8 cellular contexts compared by ENCODE assay signal in genomic region chr19:38929929-38930775, GRCh38. TPM values are rescaled to one million over a fixed set of nuclear protein-coding genes. Genes with fewer than 3 reads are reported as not detected.
DNase-seq lines count a peak whose midpoint lies in the region; ATAC-seq lines count a peak whose summit lies in the region.

SARS2 (minus strand) TSS chr19:38930763; CDS start chr19:38930736, 27 bp downstream.

- H3K4me3 ChIP-seq in right cardiac atrium (ENCODE audit: low read length): peak within 1 kb of the TSS; percentile 87
- peak within 1 kb of the TSS; percentile 58 to 92 for H3K4me3 ChIP-seq in aorta (ENCODE audit: low read length in 2 of 2)

- intact Hi-C loops in right cardiac atrium (cut with DNase I) (loop anchor here in 2 of 4 donors (5.0 to 10.0 kb wide), 2 partner anchors 78 to 305 kb away; no protein-coding TSS in a partner anchor), aorta (cut with DNase I) (loop anchor here (1.0 to 10.0 kb wide), 4 partner anchors 29 to 386 kb away; no protein-coding TSS in a partner anchor)

- ATAC-seq in GM18502 (IDR thresholded peaks at IDR 0.05; ENCODE audit: poor library complexity, unreplicated experiment): peak; percentile 71
- peak; percentile 52 for ATAC-seq in HG02973 (IDR thresholded peaks at IDR 0.05; ENCODE audit: unreplicated experiment)
- ATAC-seq in right cardiac atrium: peak; percentile 86 to 88
- peak; percentile 97 for ATAC-seq in aorta (ENCODE audit: low FRiP score)

- 3% methylated on average over 49 of the region's 49 CpGs for WGBS in right cardiac atrium
- 3 to 5% methylated on average over 43 to 49 of the region's 49 CpGs for WGBS in aorta, 2 donors

- H3K27ac ChIP-seq in right cardiac atrium (ENCODE audit: low read length): peak within 1 kb of the TSS; percentile 75
- H3K27ac ChIP-seq in aorta (ENCODE audit: low read depth in 1 of 2, low read length in 2 of 2): peak within 1 kb of the TSS in 1 of 2 donors; percentile 69

- H3K27me3 ChIP-seq in right cardiac atrium (ENCODE audit: control insufficient read depth, insufficient read depth): no peaks in the 10 kb centered on the region
- no peaks in the 10 kb centered on the region for H3K27me3 ChIP-seq in aorta (ENCODE audit: control insufficient read depth in 1 of 2, insufficient read depth in 2 of 2, low read length in 1 of 2)

- H3K9me3 ChIP-seq in right cardiac atrium (ENCODE audit: control insufficient read depth, low read length) (no peaks in the 10 kb centered on the region), aorta (ENCODE audit: control insufficient read depth, low read length) (no peaks in the 10 kb centered on the region)

- no peaks in the 10 kb centered on the region for H3K36me3 ChIP-seq in aorta (ENCODE audit: control insufficient read depth in 1 of 2, insufficient read depth in 2 of 2, low read length in 1 of 2)

- H3K4me1 ChIP-seq in right cardiac atrium (ENCODE audit: control insufficient read depth, insufficient read depth, low read length) (no peaks in the 10 kb centered on the region), aorta (ENCODE audit: control insufficient read depth in 1 of 2, insufficient read depth in 2 of 2, low read length in 2 of 2) (no peaks in the 10 kb centered on the region)

- DNase-seq in NCI-H187 treated with DMSO at 0.1 percent for 48 hours (lab: John Stamatoyannopoulos, UW) (peak; percentile 73), T-helper 2 cell (peak; percentile 83 to 94 (median 88)), anterior cingulate cortex (lab: John Stamatoyannopoulos, UW) (peak in 56 of 58 donors; percentile 88 to 100 (median 96)), right cardiac atrium (peak; percentile 92 to 97 (median 97)), pulmonary artery endothelial cell (ENCODE audit: low read depth, low spot score) (peak; percentile 77), aorta (peak; percentile 94 to 97)

RNA-seq across cellular contexts. Expression of gene SARS2, which starts in this region (rescaled TPM):
- total RNA-seq in right cardiac atrium: 10 to 100 TPM; 15.5 to 20.3 (median 16.4) TPM
- 18.5 TPM for polyA plus RNA-seq in right cardiac atrium
- total RNA-seq in pulmonary artery endothelial cell: 18.7 and 19.7 TPM in 2 replicates
- total RNA-seq in aorta: 10 to 100 TPM in 1 of 2 donors, 1 to 10 TPM in 1; 5.9 to 13.8 TPM
- 10 to 100 TPM in 1 of 2 donors, 1 to 10 TPM in 1; 9.5 to 72.4 TPM for polyA plus RNA-seq in aorta
